In the genomic region with DNA sequence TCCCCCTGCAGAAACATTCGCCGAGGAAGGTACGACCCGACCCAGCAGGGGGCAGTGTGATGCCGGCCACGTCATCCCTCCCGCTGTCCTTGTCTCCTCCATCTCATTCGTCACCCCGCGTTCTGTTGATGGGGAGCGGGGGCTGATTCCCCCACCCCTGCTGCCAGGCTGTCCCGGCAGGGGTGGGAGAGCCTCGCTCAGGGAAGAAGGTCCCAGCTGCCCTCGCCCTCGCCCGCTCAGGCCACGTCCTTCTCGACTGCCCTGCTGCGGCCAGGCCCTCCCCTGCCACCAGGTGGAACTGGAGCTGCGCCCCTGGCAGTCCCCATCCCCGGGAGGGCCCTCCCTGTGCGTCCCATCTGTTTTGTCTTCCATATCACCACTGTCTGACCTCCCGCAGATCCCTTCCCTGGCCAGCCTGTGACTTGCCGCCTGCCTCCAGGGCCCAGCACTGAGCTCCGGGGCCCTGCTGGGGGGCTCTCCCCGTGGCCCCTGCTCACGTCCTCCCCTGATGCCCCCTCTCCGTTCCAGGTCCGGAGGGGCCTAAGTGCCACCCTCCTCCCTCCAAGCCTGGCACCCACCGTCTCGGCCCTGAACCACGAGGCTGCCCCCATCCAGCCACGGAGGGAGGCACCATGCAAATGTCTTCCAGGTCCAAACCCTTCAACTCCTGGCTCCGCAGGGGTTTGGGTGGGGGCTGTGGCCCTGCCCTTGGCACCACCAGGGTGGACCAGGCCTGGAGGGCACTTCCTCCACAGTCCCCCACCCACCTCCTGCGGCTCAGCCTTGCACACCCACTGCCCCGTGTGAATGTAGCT, we compare ENCODE assay signal across 1 cellular context.
A peak's percentile ranks its signal among the peaks of the same experiment; 100 is the strongest.
TF ChIP-seq lines count a peak whose summit lies in the region.

No MANE protein-coding gene starts in this region.

TF ChIP-seq in K562, 482 proteins besides CTCF, POLR2A, EP300 and RAD21 (continued from another document and continues in another):
- TF ChIP-seq, protein P1, sequence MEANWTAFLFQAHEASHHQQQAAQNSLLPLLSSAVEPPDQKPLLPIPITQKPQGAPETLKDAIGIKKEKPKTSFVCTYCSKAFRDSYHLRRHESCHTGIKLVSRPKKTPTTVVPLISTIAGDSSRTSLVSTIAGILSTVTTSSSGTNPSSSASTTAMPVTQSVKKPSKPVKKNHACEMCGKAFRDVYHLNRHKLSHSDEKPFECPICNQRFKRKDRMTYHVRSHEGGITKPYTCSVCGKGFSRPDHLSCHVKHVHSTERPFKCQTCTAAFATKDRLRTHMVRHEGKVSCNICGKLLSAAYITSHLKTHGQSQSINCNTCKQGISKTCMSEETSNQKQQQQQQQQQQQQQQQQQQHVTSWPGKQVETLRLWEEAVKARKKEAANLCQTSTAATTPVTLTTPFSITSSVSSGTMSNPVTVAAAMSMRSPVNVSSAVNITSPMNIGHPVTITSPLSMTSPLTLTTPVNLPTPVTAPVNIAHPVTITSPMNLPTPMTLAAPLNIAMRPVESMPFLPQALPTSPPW (CRISPR knock-in tag; IDR thresholded peaks at IDR 0.05): peak; percentile 92
- TF ChIP-seq HCFC1 (IDR thresholded peaks at IDR 0.05; ENCODE audit: low read depth, low read length): 0 out of 2 replicates have a peak, but pooled peaks have one; percentile 33
- TF ChIP-seq, protein P2, sequence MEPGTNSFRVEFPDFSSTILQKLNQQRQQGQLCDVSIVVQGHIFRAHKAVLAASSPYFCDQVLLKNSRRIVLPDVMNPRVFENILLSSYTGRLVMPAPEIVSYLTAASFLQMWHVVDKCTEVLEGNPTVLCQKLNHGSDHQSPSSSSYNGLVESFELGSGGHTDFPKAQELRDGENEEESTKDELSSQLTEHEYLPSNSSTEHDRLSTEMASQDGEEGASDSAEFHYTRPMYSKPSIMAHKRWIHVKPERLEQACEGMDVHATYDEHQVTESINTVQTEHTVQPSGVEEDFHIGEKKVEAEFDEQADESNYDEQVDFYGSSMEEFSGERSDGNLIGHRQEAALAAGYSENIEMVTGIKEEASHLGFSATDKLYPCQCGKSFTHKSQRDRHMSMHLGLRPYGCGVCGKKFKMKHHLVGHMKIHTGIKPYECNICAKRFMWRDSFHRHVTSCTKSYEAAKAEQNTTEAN (CRISPR knock-in tag; IDR thresholded peaks at IDR 0.05): no peak
- TF ChIP-seq BRD9 (IDR thresholded peaks at IDR 0.05; ENCODE audit: low read depth, partially characterized antibody): peak; percentile 64
- no peak for TF ChIP-seq SAFB (IDR thresholded peaks at IDR 0.05; ENCODE audit: borderline replicate concordance, low read depth, low read length)
- TF ChIP-seq HNRNPUL1 (IDR thresholded peaks at IDR 0.05; ENCODE audit: low read length): no peak
- TF ChIP-seq ZNF436 (CRISPR knock-in tag; IDR thresholded peaks at IDR 0.05): no peak
- TF ChIP-seq SPI1 (IDR thresholded peaks at IDR 0.05; ENCODE audit: borderline replicate concordance, low read depth, low read length): no peak
- TF ChIP-seq, protein P3, sequence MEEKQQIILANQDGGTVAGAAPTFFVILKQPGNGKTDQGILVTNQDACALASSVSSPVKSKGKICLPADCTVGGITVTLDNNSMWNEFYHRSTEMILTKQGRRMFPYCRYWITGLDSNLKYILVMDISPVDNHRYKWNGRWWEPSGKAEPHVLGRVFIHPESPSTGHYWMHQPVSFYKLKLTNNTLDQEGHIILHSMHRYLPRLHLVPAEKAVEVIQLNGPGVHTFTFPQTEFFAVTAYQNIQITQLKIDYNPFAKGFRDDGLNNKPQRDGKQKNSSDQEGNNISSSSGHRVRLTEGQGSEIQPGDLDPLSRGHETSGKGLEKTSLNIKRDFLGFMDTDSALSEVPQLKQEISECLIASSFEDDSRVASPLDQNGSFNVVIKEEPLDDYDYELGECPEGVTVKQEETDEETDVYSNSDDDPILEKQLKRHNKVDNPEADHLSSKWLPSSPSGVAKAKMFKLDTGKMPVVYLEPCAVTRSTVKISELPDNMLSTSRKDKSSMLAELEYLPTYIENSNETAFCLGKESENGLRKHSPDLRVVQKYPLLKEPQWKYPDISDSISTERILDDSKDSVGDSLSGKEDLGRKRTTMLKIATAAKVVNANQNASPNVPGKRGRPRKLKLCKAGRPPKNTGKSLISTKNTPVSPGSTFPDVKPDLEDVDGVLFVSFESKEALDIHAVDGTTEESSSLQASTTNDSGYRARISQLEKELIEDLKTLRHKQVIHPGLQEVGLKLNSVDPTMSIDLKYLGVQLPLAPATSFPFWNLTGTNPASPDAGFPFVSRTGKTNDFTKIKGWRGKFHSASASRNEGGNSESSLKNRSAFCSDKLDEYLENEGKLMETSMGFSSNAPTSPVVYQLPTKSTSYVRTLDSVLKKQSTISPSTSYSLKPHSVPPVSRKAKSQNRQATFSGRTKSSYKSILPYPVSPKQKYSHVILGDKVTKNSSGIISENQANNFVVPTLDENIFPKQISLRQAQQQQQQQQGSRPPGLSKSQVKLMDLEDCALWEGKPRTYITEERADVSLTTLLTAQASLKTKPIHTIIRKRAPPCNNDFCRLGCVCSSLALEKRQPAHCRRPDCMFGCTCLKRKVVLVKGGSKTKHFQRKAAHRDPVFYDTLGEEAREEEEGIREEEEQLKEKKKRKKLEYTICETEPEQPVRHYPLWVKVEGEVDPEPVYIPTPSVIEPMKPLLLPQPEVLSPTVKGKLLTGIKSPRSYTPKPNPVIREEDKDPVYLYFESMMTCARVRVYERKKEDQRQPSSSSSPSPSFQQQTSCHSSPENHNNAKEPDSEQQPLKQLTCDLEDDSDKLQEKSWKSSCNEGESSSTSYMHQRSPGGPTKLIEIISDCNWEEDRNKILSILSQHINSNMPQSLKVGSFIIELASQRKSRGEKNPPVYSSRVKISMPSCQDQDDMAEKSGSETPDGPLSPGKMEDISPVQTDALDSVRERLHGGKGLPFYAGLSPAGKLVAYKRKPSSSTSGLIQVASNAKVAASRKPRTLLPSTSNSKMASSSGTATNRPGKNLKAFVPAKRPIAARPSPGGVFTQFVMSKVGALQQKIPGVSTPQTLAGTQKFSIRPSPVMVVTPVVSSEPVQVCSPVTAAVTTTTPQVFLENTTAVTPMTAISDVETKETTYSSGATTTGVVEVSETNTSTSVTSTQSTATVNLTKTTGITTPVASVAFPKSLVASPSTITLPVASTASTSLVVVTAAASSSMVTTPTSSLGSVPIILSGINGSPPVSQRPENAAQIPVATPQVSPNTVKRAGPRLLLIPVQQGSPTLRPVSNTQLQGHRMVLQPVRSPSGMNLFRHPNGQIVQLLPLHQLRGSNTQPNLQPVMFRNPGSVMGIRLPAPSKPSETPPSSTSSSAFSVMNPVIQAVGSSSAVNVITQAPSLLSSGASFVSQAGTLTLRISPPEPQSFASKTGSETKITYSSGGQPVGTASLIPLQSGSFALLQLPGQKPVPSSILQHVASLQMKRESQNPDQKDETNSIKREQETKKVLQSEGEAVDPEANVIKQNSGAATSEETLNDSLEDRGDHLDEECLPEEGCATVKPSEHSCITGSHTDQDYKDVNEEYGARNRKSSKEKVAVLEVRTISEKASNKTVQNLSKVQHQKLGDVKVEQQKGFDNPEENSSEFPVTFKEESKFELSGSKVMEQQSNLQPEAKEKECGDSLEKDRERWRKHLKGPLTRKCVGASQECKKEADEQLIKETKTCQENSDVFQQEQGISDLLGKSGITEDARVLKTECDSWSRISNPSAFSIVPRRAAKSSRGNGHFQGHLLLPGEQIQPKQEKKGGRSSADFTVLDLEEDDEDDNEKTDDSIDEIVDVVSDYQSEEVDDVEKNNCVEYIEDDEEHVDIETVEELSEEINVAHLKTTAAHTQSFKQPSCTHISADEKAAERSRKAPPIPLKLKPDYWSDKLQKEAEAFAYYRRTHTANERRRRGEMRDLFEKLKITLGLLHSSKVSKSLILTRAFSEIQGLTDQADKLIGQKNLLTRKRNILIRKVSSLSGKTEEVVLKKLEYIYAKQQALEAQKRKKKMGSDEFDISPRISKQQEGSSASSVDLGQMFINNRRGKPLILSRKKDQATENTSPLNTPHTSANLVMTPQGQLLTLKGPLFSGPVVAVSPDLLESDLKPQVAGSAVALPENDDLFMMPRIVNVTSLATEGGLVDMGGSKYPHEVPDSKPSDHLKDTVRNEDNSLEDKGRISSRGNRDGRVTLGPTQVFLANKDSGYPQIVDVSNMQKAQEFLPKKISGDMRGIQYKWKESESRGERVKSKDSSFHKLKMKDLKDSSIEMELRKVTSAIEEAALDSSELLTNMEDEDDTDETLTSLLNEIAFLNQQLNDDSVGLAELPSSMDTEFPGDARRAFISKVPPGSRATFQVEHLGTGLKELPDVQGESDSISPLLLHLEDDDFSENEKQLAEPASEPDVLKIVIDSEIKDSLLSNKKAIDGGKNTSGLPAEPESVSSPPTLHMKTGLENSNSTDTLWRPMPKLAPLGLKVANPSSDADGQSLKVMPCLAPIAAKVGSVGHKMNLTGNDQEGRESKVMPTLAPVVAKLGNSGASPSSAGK (IDR thresholded peaks at IDR 0.05): no peak
- TF ChIP-seq ZNF316 (IDR thresholded peaks at IDR 0.05): no peak
- no peak for TF ChIP-seq ELF1 (tag; IDR thresholded peaks at IDR 0.05)
- TF ChIP-seq, protein P4, sequence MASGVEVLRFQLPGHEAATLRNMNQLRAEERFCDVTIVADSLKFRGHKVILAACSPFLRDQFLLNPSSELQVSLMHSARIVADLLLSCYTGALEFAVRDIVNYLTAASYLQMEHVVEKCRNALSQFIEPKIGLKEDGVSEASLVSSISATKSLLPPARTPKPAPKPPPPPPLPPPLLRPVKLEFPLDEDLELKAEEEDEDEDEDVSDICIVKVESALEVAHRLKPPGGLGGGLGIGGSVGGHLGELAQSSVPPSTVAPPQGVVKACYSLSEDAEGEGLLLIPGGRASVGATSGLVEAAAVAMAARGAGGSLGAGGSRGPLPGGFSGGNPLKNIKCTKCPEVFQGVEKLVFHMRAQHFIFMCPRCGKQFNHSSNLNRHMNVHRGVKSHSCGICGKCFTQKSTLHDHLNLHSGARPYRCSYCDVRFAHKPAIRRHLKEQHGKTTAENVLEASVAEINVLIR (CRISPR knock-in tag; IDR thresholded peaks at IDR 0.05): peak; percentile 67; the same call in 1 of the 2 replicates
- TF ChIP-seq, protein P5, sequence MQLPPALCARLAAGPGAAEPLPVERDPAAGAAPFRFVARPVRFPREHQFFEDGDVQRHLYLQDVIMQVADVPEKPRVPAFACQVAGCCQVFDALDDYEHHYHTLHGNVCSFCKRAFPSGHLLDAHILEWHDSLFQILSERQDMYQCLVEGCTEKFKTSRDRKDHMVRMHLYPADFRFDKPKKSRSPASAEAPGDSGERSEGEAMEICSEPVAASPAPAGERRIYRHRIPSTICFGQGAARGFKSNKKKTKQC (CRISPR knock-in tag; IDR thresholded peaks at IDR 0.05): no peak
- TF ChIP-seq FOXP1 (CRISPR knock-in tag; IDR thresholded peaks at IDR 0.05): no peak
- no peak for TF ChIP-seq RNF2 (IDR thresholded peaks at IDR 0.05)
- TF ChIP-seq, protein P6, sequence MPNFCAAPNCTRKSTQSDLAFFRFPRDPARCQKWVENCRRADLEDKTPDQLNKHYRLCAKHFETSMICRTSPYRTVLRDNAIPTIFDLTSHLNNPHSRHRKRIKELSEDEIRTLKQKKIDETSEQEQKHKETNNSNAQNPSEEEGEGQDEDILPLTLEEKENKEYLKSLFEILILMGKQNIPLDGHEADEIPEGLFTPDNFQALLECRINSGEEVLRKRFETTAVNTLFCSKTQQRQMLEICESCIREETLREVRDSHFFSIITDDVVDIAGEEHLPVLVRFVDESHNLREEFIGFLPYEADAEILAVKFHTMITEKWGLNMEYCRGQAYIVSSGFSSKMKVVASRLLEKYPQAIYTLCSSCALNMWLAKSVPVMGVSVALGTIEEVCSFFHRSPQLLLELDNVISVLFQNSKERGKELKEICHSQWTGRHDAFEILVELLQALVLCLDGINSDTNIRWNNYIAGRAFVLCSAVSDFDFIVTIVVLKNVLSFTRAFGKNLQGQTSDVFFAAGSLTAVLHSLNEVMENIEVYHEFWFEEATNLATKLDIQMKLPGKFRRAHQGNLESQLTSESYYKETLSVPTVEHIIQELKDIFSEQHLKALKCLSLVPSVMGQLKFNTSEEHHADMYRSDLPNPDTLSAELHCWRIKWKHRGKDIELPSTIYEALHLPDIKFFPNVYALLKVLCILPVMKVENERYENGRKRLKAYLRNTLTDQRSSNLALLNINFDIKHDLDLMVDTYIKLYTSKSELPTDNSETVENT (CRISPR knock-in tag; IDR thresholded peaks at IDR 0.05): no peak
- no peak for TF ChIP-seq ZNF324 (CRISPR knock-in tag; IDR thresholded peaks at IDR 0.05)
- TF ChIP-seq, protein P7, sequence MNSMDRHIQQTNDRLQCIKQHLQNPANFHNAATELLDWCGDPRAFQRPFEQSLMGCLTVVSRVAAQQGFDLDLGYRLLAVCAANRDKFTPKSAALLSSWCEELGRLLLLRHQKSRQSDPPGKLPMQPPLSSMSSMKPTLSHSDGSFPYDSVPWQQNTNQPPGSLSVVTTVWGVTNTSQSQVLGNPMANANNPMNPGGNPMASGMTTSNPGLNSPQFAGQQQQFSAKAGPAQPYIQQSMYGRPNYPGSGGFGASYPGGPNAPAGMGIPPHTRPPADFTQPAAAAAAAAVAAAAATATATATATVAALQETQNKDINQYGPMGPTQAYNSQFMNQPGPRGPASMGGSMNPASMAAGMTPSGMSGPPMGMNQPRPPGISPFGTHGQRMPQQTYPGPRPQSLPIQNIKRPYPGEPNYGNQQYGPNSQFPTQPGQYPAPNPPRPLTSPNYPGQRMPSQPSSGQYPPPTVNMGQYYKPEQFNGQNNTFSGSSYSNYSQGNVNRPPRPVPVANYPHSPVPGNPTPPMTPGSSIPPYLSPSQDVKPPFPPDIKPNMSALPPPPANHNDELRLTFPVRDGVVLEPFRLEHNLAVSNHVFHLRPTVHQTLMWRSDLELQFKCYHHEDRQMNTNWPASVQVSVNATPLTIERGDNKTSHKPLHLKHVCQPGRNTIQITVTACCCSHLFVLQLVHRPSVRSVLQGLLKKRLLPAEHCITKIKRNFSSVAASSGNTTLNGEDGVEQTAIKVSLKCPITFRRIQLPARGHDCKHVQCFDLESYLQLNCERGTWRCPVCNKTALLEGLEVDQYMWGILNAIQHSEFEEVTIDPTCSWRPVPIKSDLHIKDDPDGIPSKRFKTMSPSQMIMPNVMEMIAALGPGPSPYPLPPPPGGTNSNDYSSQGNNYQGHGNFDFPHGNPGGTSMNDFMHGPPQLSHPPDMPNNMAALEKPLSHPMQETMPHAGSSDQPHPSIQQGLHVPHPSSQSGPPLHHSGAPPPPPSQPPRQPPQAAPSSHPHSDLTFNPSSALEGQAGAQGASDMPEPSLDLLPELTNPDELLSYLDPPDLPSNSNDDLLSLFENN (IDR thresholded peaks at IDR 0.05; ENCODE audit: low read depth in 2 of 2, low read length in 2 of 2): no peak
- no peak for TF ChIP-seq SMARCE1 (IDR thresholded peaks at IDR 0.05)
- no peak for TF ChIP-seq FOXJ2 (tag; IDR thresholded peaks at IDR 0.05)
- TF ChIP-seq HOXB6 (CRISPR knock-in tag; IDR thresholded peaks at IDR 0.05; ENCODE audit: borderline replicate concordance): no peak
- TF ChIP-seq NR4A1 (CRISPR knock-in tag; IDR thresholded peaks at IDR 0.05): no peak
- no peak for TF ChIP-seq NR4A1 (tag; IDR thresholded peaks at IDR 0.05)
- no peak for TF ChIP-seq ZNF12 (CRISPR knock-in tag; IDR thresholded peaks at IDR 0.05)
- no peak for TF ChIP-seq RHOXF2B (CRISPR knock-in tag; conservative IDR thresholded peaks at IDR 0.05)
- peak; percentile 66 for TF ChIP-seq MEIS2 (IDR thresholded peaks at IDR 0.05; ENCODE audit: partially characterized antibody)
- TF ChIP-seq HDAC8 (tag; IDR thresholded peaks at IDR 0.05): no peak
- peak; percentile 7 for TF ChIP-seq HMGN3 (IDR thresholded peaks at IDR 0.05; ENCODE audit: borderline replicate concordance, extremely low read depth, insufficient read length, low read depth, low read length)
- no peak for TF ChIP-seq U2AF2 (optimal IDR thresholded peaks at IDR 0.05; ENCODE audit: low read depth, low read length)
- TF ChIP-seq KAT7 (CRISPR knock-in tag; IDR thresholded peaks at IDR 0.05; ENCODE audit: borderline replicate concordance): no peak
- no peak for TF ChIP-seq RBM15 (IDR thresholded peaks at IDR 0.05; ENCODE audit: insufficient read depth, low read length)
- TF ChIP-seq SIN3A (IDR thresholded peaks at IDR 0.05; ENCODE audit: borderline replicate concordance in 2 of 2, control insufficient read depth in 1 of 2, low read depth in 2 of 2, low read length in 2 of 2): no peak
- no peak for TF ChIP-seq ARHGAP35 (IDR thresholded peaks at IDR 0.05; ENCODE audit: partially characterized antibody)
- TF ChIP-seq SOX6 (IDR thresholded peaks at IDR 0.05): peak; percentile 51
- no peak for TF ChIP-seq ZNF764 (CRISPR knock-in tag; IDR thresholded peaks at IDR 0.05; ENCODE audit: low read depth)
